11 cellular contexts compared by ENCODE assay signal in the genomic region with DNA sequence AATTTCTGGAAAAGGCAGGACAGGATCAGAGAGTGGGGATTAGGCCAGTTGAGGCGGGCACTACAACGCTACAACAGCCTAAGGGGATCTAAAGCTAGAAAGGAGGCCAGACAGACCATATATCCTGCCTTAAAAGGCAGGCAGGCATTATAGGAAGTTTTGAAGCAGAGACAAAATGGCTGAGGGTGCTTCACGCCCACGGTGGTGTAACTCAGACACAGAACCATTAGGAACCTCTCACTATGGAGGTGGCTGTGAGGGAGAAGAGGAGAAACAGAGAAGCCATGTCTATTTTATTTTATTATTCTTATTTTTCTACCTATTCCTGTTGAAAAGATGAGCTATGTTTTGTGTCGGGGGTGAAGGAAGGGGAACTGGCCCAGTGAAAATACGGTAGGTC. TPM values are rescaled to one million over a fixed set of nuclear protein-coding genes. Genes with fewer than 3 reads are reported as not detected.
A peak's percentile ranks its signal among the peaks of the same experiment; 100 is the strongest.
DNase-seq lines count a peak whose midpoint lies in the region; ATAC-seq and TF ChIP-seq lines count a peak whose summit lies in the region.
"Had no signal": no experiment of that assay in that cellular context is flagged by ENCODE, and none has a peak within 500 bp of the region (broad histone marks: within the 10 kb centered on the region; RNA-seq: fewer than 3 reads in every experiment).

No MANE protein-coding gene starts in this region.

- H3K4me1 Mint-ChIP-seq in T-helper 2 cell treated with Interferon-gamma antibody and Interleukin-4, amounts not matched to agents 5 μg/mL and 100 μg/mL, for 36 hours (ENCODE audit: low read depth) = peaks cover 32% of the 10 kb centered on the region
- H3K4me1 Mint-ChIP-seq in T-helper 17 cell = peaks cover 38% of the 10 kb centered on the region
- H3K4me1 Mint-ChIP-seq in stimulated activated memory B cell treated with anti-CD40 and anti-IgM and Interleukin-4, amounts not matched to agents 10 μg/mL and 1 μg/mL and 100 μg/mL, for 72 hours = peaks cover 75% of the 10 kb centered on the region

- 83 to 88% methylated on average over 6 of the region's 6 CpGs for WGBS in esophagus squamous epithelium, 2 donors
- WGBS in lower leg skin, 2 donors = 88 to 89% methylated on average over 6 of the region's 6 CpGs

- peaks cover 0 to 8% (median 0%) of the 10 kb centered on the region in 3 donors for H3K36me3 ChIP-seq in esophagus squamous epithelium
- H3K36me3 ChIP-seq: prostate gland had no signal

- H3K27ac Mint-ChIP-seq in T-helper 2 cell treated with Interferon-gamma antibody and Interleukin-4, amounts not matched to agents 5 μg/mL and 100 μg/mL, for 36 hours = peak overlapping the region; percentile 92
- H3K27ac Mint-ChIP-seq in T-helper 17 cell = peak overlapping the region; percentile 98
- peak overlapping the region; percentile 99 for H3K27ac Mint-ChIP-seq in stimulated activated memory B cell treated with anti-CD40 and anti-IgM and Interleukin-4, amounts not matched to agents 10 μg/mL and 1 μg/mL and 100 μg/mL, for 72 hours

- peaks cover 15 to 78% (median 33%) of the 10 kb centered on the region in 3 donors for H3K4me1 ChIP-seq in esophagus squamous epithelium

- TF ChIP-seq CTCF in esophagus squamous epithelium (IDR thresholded peaks at IDR 0.05) = no peak
- TF ChIP-seq CTCF in lower leg skin (IDR thresholded peaks at IDR 0.05) = no peak

- no peaks in the 10 kb centered on the region for H3K27me3 ChIP-seq in esophagus squamous epithelium

- peak overlapping the region in 3 of 4 donors; percentile 40 to 96 (median 95) for H3K27ac ChIP-seq in esophagus squamous epithelium
- H3K27ac ChIP-seq: A549 had no signal

- no peak for ATAC-seq in T-helper 17 cell
- no peak for ATAC-seq in stimulated activated memory B cell treated with anti-CD40 and anti-IgM and Interleukin-4, amounts not matched to agents 10 μg/mL and 1 μg/mL and 100 μg/mL, for 72 hours
- ATAC-seq: A549 had no signal

- H3K9me3 ChIP-seq in T-helper 17 cell (ENCODE audit: control insufficient read depth, low read length, poor library complexity, severe bottlenecking) (no peaks in the 10 kb centered on the region), esophagus squamous epithelium (no peaks in the 10 kb centered on the region)
- H3K9me3 ChIP-seq: A549, prostate gland had no signal

- H3K4me3 ChIP-seq in esophagus squamous epithelium = no peak overlapping the region
- H3K4me3 ChIP-seq in lower leg skin (ENCODE audit: low read depth, poor library complexity, severe bottlenecking) = no peak overlapping the region
- H3K4me3 ChIP-seq: A549, prostate gland had no signal

- TF ChIP-seq POLR2A in esophagus squamous epithelium (IDR thresholded peaks at IDR 0.05) (no peak), lower leg skin (IDR thresholded peaks at IDR 0.05) (no peak)

- no peaks in the 10 kb centered on the region for H3K9me3 Mint-ChIP-seq in T-helper 2 cell treated with Interferon-gamma antibody and Interleukin-4, amounts not matched to agents 5 μg/mL and 100 μg/mL, for 36 hours
- no peaks in the 10 kb centered on the region for H3K9me3 Mint-ChIP-seq in stimulated activated memory B cell treated with anti-CD40 and anti-IgM and Interleukin-4, amounts not matched to agents 10 μg/mL and 1 μg/mL and 100 μg/mL, for 72 hours

- peaks cover 10% of the 10 kb centered on the region for H3K36me3 Mint-ChIP-seq in T-helper 2 cell treated with Interferon-gamma antibody and Interleukin-4, amounts not matched to agents 5 μg/mL and 100 μg/mL, for 36 hours (ENCODE audit: low read depth)
- H3K36me3 Mint-ChIP-seq in T-helper 17 cell (ENCODE audit: low read depth) = no peaks in the 10 kb centered on the region
- peaks cover 13% of the 10 kb centered on the region for H3K36me3 Mint-ChIP-seq in stimulated activated memory B cell treated with anti-CD40 and anti-IgM and Interleukin-4, amounts not matched to agents 10 μg/mL and 1 μg/mL and 100 μg/mL, for 72 hours

- intact Hi-C loops in esophagus squamous epithelium (cut with DNase I) (no loop called here), lower leg skin (cut with DNase I; ENCODE audit: low total_unique reads) (no loop called here)

- no peaks in the 10 kb centered on the region for H3K27me3 Mint-ChIP-seq in T-helper 2 cell treated with Interferon-gamma antibody and Interleukin-4, amounts not matched to agents 5 μg/mL and 100 μg/mL, for 36 hours (ENCODE audit: low read depth)
- no peaks in the 10 kb centered on the region for H3K27me3 Mint-ChIP-seq in T-helper 17 cell
- H3K27me3 Mint-ChIP-seq in stimulated activated memory B cell treated with anti-CD40 and anti-IgM and Interleukin-4, amounts not matched to agents 10 μg/mL and 1 μg/mL and 100 μg/mL, for 72 hours = no peaks in the 10 kb centered on the region

- DNase-seq in T-helper 2 cell treated with Interferon-gamma antibody and Interleukin-4, amounts not matched to agents 5 μg/mL and 100 μg/mL, for 36 hours (ENCODE audit: low spot score) = no peak
- DNase-seq in T-helper 2 cell (no peak), T-helper 17 cell (no peak), esophagus squamous epithelium (lab: John Stamatoyannopoulos, UW) (no peak), lower leg skin (ENCODE audit: low spot score in 2 of 2) (no peak), NCI-H187 treated with DMSO at 0.1 percent for 48 hours (lab: John Stamatoyannopoulos, UW) (no peak), superior temporal gyrus (ENCODE audit: extremely low spot score) (no peak)
- DNase-seq: NCI-H1417 treated with DMSO at 0.1 percent for 48 hours had no signal

- peak overlapping the region; percentile 49 for H3K4me3 Mint-ChIP-seq in T-helper 2 cell treated with Interferon-gamma antibody and Interleukin-4, amounts not matched to agents 5 μg/mL and 100 μg/mL, for 36 hours
- H3K4me3 Mint-ChIP-seq in T-helper 17 cell = peak overlapping the region; percentile 55
- H3K4me3 Mint-ChIP-seq in stimulated activated memory B cell treated with anti-CD40 and anti-IgM and Interleukin-4, amounts not matched to agents 10 μg/mL and 1 μg/mL and 100 μg/mL, for 72 hours = no peak overlapping the region

RNA-seq across cellular contexts. Expression of a gene that starts 2.1 kb away (rescaled TPM):
- total RNA-seq in T-helper 17 cell (100 to 1,000 TPM; 101 to 110 TPM), esophagus squamous epithelium (10 to 100 TPM in 3 of 4 donors, 1 to 10 TPM in 1; 8.1 to 29.6 (median 19.3) TPM), lower leg skin (10 to 100 TPM; 29.9 to 34.2 (median 31.5) TPM)

RNA-seq across cellular contexts. Expression of a gene that starts 16.2 kb away (rescaled TPM):
- total RNA-seq in T-helper 17 cell (100 to 1,000 TPM in 1 of 2 donors, 10 to 100 TPM in 1; 75.6 to 326 TPM), esophagus squamous epithelium (100 to 1,000 TPM; 126 to 400 (median 228) TPM), lower leg skin (100 to 1,000 TPM; 116 to 224 (median 161) TPM)
